In genomic region chr6:42618686-42619085, GRCh38 we compare ENCODE assay signal across 17 cellular contexts. TPM values are rescaled to one million over a fixed set of nuclear protein-coding genes. Genes with fewer than 3 reads are reported as not detected.
DNase-seq lines count a peak whose midpoint lies in the region; ATAC-seq, FAIRE-seq and TF ChIP-seq lines count a peak whose summit lies in the region.
"Had no signal": no experiment of that assay in that cellular context is flagged by ENCODE, and none has a peak within 500 bp of the region (broad histone marks: within the 10 kb centered on the region; RNA-seq: fewer than 3 reads in every experiment).

No MANE protein-coding gene starts in this region.

- TF ChIP-seq CTCF in psoas muscle (IDR thresholded peaks at IDR 0.05) (no peak), pancreas (IDR thresholded peaks at IDR 0.05) (no peak)

- peaks cover 25% of the 10 kb centered on the region for H3K36me3 ChIP-seq in NT2/D1 (ENCODE audit: insufficient read depth, insufficient read length, low read length)
- H3K36me3 ChIP-seq in psoas muscle (ENCODE audit: insufficient read depth in 1 of 2, low read depth in 1 of 2), result peaks cover 5 to 54% of the 10 kb centered on the region in 2 donors
- H3K36me3 ChIP-seq in pancreas, result peaks cover 0 to 39% (median 10%) of the 10 kb centered on the region in 3 donors
- H3K36me3 ChIP-seq: prostate gland had no signal

- no peaks in the 10 kb centered on the region for H3K9me3 ChIP-seq in NT2/D1 (ENCODE audit: insufficient read depth, low read length)
- H3K9me3 ChIP-seq in psoas muscle, result no peaks in the 10 kb centered on the region
- no peaks in the 10 kb centered on the region for H3K9me3 ChIP-seq in pancreas
- H3K9me3 ChIP-seq: A549, prostate gland had no signal

- intact Hi-C loops in psoas muscle (cut with DNase I), result no loop called here
- intact Hi-C loops in pancreas (cut with DNase I), result no loop called here

- 27 to 35% (median 31%) methylated on average over 5 of the region's 5 CpGs for WGBS in psoas muscle, 3 donors
- 85 to 87% methylated on average over 5 of the region's 5 CpGs for WGBS in pancreas, 2 donors

- peak; percentile 92 to 95 (median 93) for ATAC-seq in psoas muscle
- no peak for ATAC-seq in pancreas
- no peak for ATAC-seq in HG02973 (IDR thresholded peaks at IDR 0.05; ENCODE audit: unreplicated experiment)
- ATAC-seq: A549 had no signal

- H3K4me3 ChIP-seq in NT2/D1 (ENCODE audit: insufficient read length, low read depth), result no peak overlapping the region
- H3K4me3 ChIP-seq in psoas muscle, result no peak overlapping the region
- H3K4me3 ChIP-seq in pancreas, result no peak overlapping the region
- H3K4me3 ChIP-seq: A549, cardiac muscle cell, prostate gland had no signal

- peak; percentile 12 for DNase-seq in activated CD4-positive, alpha-beta T cell treated with anti-CD3 and anti-CD28 coated beads for 48 hours
- DNase-seq in activated CD4-positive, alpha-beta T cell treated with anti-CD3 and anti-CD28 coated beads, Interleukin-2, amount 50 U/mL, for 48 hours, result no peak
- DNase-seq in NT2/D1 (ENCODE audit: low read depth, low spot score) (peak; percentile 22), fibroblast of peridontal ligament (ENCODE audit: extremely low read depth) (peak; percentile 96), psoas muscle (peak; percentile 25 to 55), 8988T (no peak), pancreas (no peak)
- DNase-seq: activated CD4-positive, CD25-positive, alpha-beta regulatory T cell treated with anti-CD3 and anti-CD28 coated beads, Interleukin-2, amount 50 U/mL, for 72 hours; activated effector memory CD4-positive, alpha-beta T cell treated with Interleukin-2 at 50 U/mL for 16 hours; DMS153; NCI-H2171 had no signal

- H3K27me3 ChIP-seq in NT2/D1 (ENCODE audit: insufficient read depth, insufficient read length) (no peaks in the 10 kb centered on the region), psoas muscle (ENCODE audit: insufficient read depth in 3 of 3, low read length in 2 of 3) (no peaks in the 10 kb centered on the region), pancreas (no peaks in the 10 kb centered on the region)
- H3K27me3 ChIP-seq: cardiac muscle cell had no signal

- H3K9ac ChIP-seq in NT2/D1 (ENCODE audit: insufficient read length, low read depth), result no peak overlapping the region

- H3K27ac ChIP-seq in psoas muscle, result peak overlapping the region; percentile 82
- no peak overlapping the region for H3K27ac ChIP-seq in pancreas
- H3K27ac ChIP-seq: A549, cardiac muscle cell, epithelial cell of prostate, prostate gland had no signal

- no peak for FAIRE-seq in pancreas (lab: Jason Lieb, UNC)
- FAIRE-seq: A549, H54 had no signal

- no peaks in the 10 kb centered on the region for H3K4me1 ChIP-seq in NT2/D1 (ENCODE audit: insufficient read depth, insufficient read length)
- H3K4me1 ChIP-seq in psoas muscle, result peaks cover 15% of the 10 kb centered on the region
- no peaks in the 10 kb centered on the region for H3K4me1 ChIP-seq in pancreas
- H3K4me1 ChIP-seq: A549, prostate gland had no signal

RNA-seq across cellular contexts. Expression of gene UBR2, which starts 54.9 kb away (rescaled TPM):
- 10 to 100 TPM; 33.6 to 40.2 (median 34.3) TPM for total RNA-seq in psoas muscle
- polyA plus RNA-seq in psoas muscle, result 10 to 100 TPM in 2 of 3 donors, 1 to 10 TPM in 1; 9.4 to 22.9 (median 11.0) TPM
- total RNA-seq in pancreas, result 10 to 100 TPM; 15.4 to 22.0 (median 18.5) TPM
- 10 to 100 TPM in 1 of 2 donors, 1 to 10 TPM in 1; 9.4 to 11.5 TPM for polyA plus RNA-seq in pancreas

Comparison
In these comparisons a context has a peak if more than half of its experiments do, and no peak if none do; other contexts are left out.
1. DNase-seq: peak in activated CD4-positive, alpha-beta T cell treated with anti-CD3 and anti-CD28 coated beads for 48 hours (single experiment), NT2/D1 (single experiment), fibroblast of peridontal ligament (single experiment) and psoas muscle (2 of 2); none in activated CD4-positive, alpha-beta T cell treated with anti-CD3 and anti-CD28 coated beads, Interleukin-2, amount 50 U/mL, for 48 hours (0 of 2), 8988T (single experiment) and pancreas (0 of 6).
2. ATAC-seq: peak in psoas muscle (4 of 4); none in pancreas (0 of 4) and HG02973 (single experiment).